20 cellular contexts compared by ENCODE assay signal in genomic region chr6:35441205-35441604, GRCh38.
"Had no signal": no experiment of that assay in that cellular context is flagged by ENCODE, and none has a peak within 500 bp of the region (broad histone marks: within the 10 kb centered on the region; RNA-seq: fewer than 3 reads in every experiment).

No MANE protein-coding gene starts in this region.

- H3K4me1 Mint-ChIP-seq: memory B cell; stimulated activated memory B cell treated with anti-CD40 and anti-IgM and Interleukin-4, amounts not matched to agents 10 μg/mL and 1 μg/mL and 100 μg/mL, for 72 hours had no signal

- H2AFZ ChIP-seq: neural progenitor cell had no signal

- H3K9ac ChIP-seq: neural progenitor cell had no signal

- H3K27ac Mint-ChIP-seq: memory B cell; natural killer cell treated with Interleukin-12 subunit alpha and Interleukin-12 subunit beta and Interleukin-15 and Interleukin-18, amount 100 ng/mL, for 72 hours; neural progenitor cell; progenitor cell of endocrine pancreas; stimulated activated memory B cell treated with anti-CD40 and anti-IgM and Interleukin-4, amounts not matched to agents 10 μg/mL and 1 μg/mL and 100 μg/mL, for 72 hours; stimulated activated naive CD8-positive, alpha-beta T cell treated with anti-CD3 and anti-CD28 coated beads, Interleukin-15, Interleukin-2, amounts not matched to agents 100 ng/mL and 50 ng/mL, for 24 hours had no signal

- H3K27ac ChIP-seq: coronary artery, lower lobe of right lung, neural progenitor cell, pancreas, right lobe of liver, tibial artery had no signal

- H3K36me3 ChIP-seq: lower lobe of right lung, neural progenitor cell, pancreas, right lobe of liver, tibial artery had no signal

- H3K4me1 ChIP-seq: lower lobe of right lung, neural progenitor cell, pancreas, right lobe of liver, tibial artery had no signal

- H3K4me2 ChIP-seq: neural progenitor cell had no signal

- H3K4me3 ChIP-seq: coronary artery, lower lobe of right lung, neural progenitor cell, pancreas, right lobe of liver, tibial artery had no signal

- H3K36me3 Mint-ChIP-seq: memory B cell; natural killer cell treated with Interleukin-12 subunit alpha and Interleukin-12 subunit beta and Interleukin-15 and Interleukin-18, amount 100 ng/mL, for 72 hours; neural progenitor cell; stimulated activated memory B cell treated with anti-CD40 and anti-IgM and Interleukin-4, amounts not matched to agents 10 μg/mL and 1 μg/mL and 100 μg/mL, for 72 hours had no signal

- H3K27me3 ChIP-seq: neural progenitor cell, pancreas, right lobe of liver, tibial artery had no signal

- FAIRE-seq: pancreas had no signal

- ATAC-seq: left lobe of liver; pancreas; stimulated activated memory B cell treated with anti-CD40 and anti-IgM and Interleukin-4, amounts not matched to agents 10 μg/mL and 1 μg/mL and 100 μg/mL, for 72 hours had no signal

- H3K4me3 Mint-ChIP-seq: memory B cell; natural killer cell treated with Interleukin-12 subunit alpha and Interleukin-12 subunit beta and Interleukin-15 and Interleukin-18, amount 100 ng/mL, for 72 hours; neural progenitor cell; stimulated activated memory B cell treated with anti-CD40 and anti-IgM and Interleukin-4, amounts not matched to agents 10 μg/mL and 1 μg/mL and 100 μg/mL, for 72 hours; stimulated activated naive CD8-positive, alpha-beta T cell treated with anti-CD3 and anti-CD28 coated beads, Interleukin-15, Interleukin-2, amounts not matched to agents 100 ng/mL and 50 ng/mL, for 24 hours had no signal

- H3K9me3 ChIP-seq: lower lobe of right lung, pancreas, right lobe of liver, tibial artery had no signal

- DNase-seq: central memory CD4-positive, alpha-beta T cell; effector CD8-positive, alpha-beta T cell; foreskin melanocyte; kidney glomerular epithelial cell; lower lobe of right lung; midbrain; occipital lobe; right lobe of liver; stimulated activated CD4-positive, alpha-beta T cell treated with anti-CD3 and anti-CD28 coated beads, Interleukin-4, amount 100 ng/mL, for 1 hour; stimulated activated CD8-positive, alpha-beta memory T cell treated with anti-CD3 and anti-CD28 coated beads, Interleukin-4, amount 100 ng/mL, for 48 hours; tibial artery had no signal

- H3K9me3 Mint-ChIP-seq: memory B cell; natural killer cell treated with Interleukin-12 subunit alpha and Interleukin-12 subunit beta and Interleukin-15 and Interleukin-18, amount 100 ng/mL, for 72 hours; neural progenitor cell; stimulated activated memory B cell treated with anti-CD40 and anti-IgM and Interleukin-4, amounts not matched to agents 10 μg/mL and 1 μg/mL and 100 μg/mL, for 72 hours; stimulated activated naive CD8-positive, alpha-beta T cell treated with anti-CD3 and anti-CD28 coated beads, Interleukin-15, Interleukin-2, amounts not matched to agents 100 ng/mL and 50 ng/mL, for 24 hours had no signal
